Comparison of ENCODE assay signal across 1 cellular context in the genomic region with DNA sequence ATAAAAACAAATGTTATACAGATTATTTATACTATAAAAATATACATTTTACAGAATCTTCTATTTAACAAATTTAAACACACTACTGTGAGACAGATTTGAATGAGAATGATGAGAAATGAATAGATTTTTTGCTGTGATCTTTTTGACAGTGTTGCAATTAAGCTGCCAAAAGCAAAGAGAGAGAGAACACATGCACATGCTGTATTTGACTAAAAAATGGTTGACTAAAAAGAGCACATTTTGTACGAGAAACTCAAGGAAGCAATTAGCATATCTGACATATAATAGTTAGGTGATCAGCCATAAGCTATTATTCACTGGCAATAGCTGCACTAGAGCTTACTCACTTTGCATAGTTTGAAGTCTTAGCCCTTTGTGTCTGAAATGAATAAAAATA.
TF ChIP-seq lines count a peak whose summit lies in the region.

No MANE protein-coding gene starts in this region.

TF ChIP-seq in GM12878, 131 proteins besides CTCF, POLR2A, EP300 and RAD21 (continued from another document):
- TF ChIP-seq PKNOX1 (IDR thresholded peaks at IDR 0.05) (no peak), RAD51 (IDR thresholded peaks at IDR 0.05) (no peak), GATAD2B (conservative IDR thresholded peaks at IDR 0.05; ENCODE audit: low read depth) (no peak), SUPT20H (IDR thresholded peaks at IDR 0.05; ENCODE audit: borderline replicate concordance, control insufficient read depth, low read depth, low read length) (no peak), TAF1 (IDR thresholded peaks at IDR 0.05; ENCODE audit: borderline replicate concordance, low read depth, low read length) (no peak), WRNIP1 (IDR thresholded peaks at IDR 0.05; ENCODE audit: borderline replicate concordance, low read depth, low read length) (no peak), SREBF2 (IDR thresholded peaks at IDR 0.05; ENCODE audit: low read length) (no peak), RB1 (IDR thresholded peaks at IDR 0.05; ENCODE audit: borderline replicate concordance) (no peak), CHD2 (IDR thresholded peaks at IDR 0.05; ENCODE audit: borderline replicate concordance, low read depth, low read length) (no peak), ZNF207 (IDR thresholded peaks at IDR 0.05; ENCODE audit: borderline replicate concordance) (no peak), SREBF1 (IDR thresholded peaks at IDR 0.05; ENCODE audit: low read length) (no peak), JUND (IDR thresholded peaks at IDR 0.05; ENCODE audit: low read depth, low read length) (no peak), PBX3 (IDR thresholded peaks at IDR 0.05; ENCODE audit: insufficient replicate concordance, low read depth, low read length) (no peak), FOXM1 (IDR thresholded peaks at IDR 0.05; ENCODE audit: low read depth, low read length) (no peak)
- TF ChIP-seq, protein P1, sequence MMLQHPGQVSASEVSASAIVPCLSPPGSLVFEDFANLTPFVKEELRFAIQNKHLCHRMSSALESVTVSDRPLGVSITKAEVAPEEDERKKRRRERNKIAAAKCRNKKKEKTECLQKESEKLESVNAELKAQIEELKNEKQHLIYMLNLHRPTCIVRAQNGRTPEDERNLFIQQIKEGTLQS (IDR thresholded peaks at IDR 0.05; ENCODE audit: borderline replicate concordance, extremely low read depth, low read depth, low read length), result no peak
- TF ChIP-seq, protein P2, sequence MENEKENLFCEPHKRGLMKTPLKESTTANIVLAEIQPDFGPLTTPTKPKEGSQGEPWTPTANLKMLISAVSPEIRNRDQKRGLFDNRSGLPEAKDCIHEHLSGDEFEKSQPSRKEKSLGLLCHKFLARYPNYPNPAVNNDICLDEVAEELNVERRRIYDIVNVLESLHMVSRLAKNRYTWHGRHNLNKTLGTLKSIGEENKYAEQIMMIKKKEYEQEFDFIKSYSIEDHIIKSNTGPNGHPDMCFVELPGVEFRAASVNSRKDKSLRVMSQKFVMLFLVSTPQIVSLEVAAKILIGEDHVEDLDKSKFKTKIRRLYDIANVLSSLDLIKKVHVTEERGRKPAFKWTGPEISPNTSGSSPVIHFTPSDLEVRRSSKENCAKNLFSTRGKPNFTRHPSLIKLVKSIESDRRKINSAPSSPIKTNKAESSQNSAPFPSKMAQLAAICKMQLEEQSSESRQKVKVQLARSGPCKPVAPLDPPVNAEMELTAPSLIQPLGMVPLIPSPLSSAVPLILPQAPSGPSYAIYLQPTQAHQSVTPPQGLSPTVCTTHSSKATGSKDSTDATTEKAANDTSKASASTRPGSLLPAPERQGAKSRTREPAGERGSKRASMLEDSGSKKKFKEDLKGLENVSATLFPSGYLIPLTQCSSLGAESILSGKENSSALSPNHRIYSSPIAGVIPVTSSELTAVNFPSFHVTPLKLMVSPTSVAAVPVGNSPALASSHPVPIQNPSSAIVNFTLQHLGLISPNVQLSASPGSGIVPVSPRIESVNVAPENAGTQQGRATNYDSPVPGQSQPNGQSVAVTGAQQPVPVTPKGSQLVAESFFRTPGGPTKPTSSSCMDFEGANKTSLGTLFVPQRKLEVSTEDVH (IDR thresholded peaks at IDR 0.05; ENCODE audit: low read depth, partially characterized antibody), result no peak
- TF ChIP-seq, protein P3, sequence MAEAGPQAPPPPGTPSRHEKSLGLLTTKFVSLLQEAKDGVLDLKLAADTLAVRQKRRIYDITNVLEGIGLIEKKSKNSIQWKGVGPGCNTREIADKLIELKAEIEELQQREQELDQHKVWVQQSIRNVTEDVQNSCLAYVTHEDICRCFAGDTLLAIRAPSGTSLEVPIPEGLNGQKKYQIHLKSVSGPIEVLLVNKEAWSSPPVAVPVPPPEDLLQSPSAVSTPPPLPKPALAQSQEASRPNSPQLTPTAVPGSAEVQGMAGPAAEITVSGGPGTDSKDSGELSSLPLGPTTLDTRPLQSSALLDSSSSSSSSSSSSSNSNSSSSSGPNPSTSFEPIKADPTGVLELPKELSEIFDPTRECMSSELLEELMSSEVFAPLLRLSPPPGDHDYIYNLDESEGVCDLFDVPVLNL (IDR thresholded peaks at IDR 0.05; ENCODE audit: low read depth, low read length), result no peak
